In genomic region chr5:1486271-1486670, GRCh38 we compare ENCODE assay signal across 1 cellular context.
TF ChIP-seq lines count a peak whose summit lies in the region.

No MANE protein-coding gene starts in this region.

TF ChIP-seq in SK-N-SH, 30 proteins besides CTCF, POLR2A, EP300 and RAD21 (continued from another document):
- no peak for TF ChIP-seq USF2 (IDR thresholded peaks at IDR 0.05; ENCODE audit: borderline replicate concordance, low read depth, low read length)
- TF ChIP-seq REST (IDR thresholded peaks at IDR 0.05; ENCODE audit: low read depth, low read length): no peak
- no peak for TF ChIP-seq GATA2 (CRISPR knock-in tag; IDR thresholded peaks at IDR 0.05)
- TF ChIP-seq NFIC (IDR thresholded peaks at IDR 0.05; ENCODE audit: borderline replicate concordance): no peak
